ENCODE assay signal across 2 cellular contexts in the genomic region with DNA sequence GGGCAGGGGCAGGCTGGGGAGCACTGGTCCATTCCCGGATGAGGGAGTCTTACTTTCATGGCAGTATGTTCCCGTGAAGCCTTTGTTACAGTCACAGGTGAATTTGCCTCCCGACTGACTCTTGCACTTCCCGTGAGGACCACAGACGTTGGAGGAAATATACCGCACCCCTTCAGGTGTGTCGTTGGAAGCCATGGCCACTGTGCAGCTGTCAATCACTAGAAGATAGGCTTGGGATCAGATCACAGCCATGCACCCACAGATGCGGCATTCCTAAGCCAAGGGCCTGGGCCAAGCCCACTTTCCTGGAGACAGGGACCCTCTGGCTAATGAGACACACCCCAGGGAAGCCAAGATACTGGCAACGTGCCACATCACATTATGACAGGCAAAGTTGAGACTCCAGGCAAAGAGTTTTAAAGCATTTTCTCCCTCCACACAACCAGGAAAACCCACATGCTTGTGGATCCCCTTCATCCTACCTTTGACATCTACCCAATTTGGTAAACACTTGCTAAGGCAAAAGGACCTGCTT.
TF ChIP-seq lines count a peak whose summit lies in the region.

No MANE protein-coding gene starts in this region.

TF ChIP-seq in GM23338, 12 proteins besides CTCF, POLR2A, EP300 and RAD21 (continued from another document):
- TF ChIP-seq JUNB (IDR thresholded peaks at IDR 0.05; ENCODE audit: unreplicated experiment): no peak
- TF ChIP-seq, protein P1, sequence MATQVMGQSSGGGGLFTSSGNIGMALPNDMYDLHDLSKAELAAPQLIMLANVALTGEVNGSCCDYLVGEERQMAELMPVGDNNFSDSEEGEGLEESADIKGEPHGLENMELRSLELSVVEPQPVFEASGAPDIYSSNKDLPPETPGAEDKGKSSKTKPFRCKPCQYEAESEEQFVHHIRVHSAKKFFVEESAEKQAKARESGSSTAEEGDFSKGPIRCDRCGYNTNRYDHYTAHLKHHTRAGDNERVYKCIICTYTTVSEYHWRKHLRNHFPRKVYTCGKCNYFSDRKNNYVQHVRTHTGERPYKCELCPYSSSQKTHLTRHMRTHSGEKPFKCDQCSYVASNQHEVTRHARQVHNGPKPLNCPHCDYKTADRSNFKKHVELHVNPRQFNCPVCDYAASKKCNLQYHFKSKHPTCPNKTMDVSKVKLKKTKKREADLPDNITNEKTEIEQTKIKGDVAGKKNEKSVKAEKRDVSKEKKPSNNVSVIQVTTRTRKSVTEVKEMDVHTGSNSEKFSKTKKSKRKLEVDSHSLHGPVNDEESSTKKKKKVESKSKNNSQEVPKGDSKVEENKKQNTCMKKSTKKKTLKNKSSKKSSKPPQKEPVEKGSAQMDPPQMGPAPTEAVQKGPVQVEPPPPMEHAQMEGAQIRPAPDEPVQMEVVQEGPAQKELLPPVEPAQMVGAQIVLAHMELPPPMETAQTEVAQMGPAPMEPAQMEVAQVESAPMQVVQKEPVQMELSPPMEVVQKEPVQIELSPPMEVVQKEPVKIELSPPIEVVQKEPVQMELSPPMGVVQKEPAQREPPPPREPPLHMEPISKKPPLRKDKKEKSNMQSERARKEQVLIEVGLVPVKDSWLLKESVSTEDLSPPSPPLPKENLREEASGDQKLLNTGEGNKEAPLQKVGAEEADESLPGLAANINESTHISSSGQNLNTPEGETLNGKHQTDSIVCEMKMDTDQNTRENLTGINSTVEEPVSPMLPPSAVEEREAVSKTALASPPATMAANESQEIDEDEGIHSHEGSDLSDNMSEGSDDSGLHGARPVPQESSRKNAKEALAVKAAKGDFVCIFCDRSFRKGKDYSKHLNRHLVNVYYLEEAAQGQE (IDR thresholded peaks at IDR 0.05; ENCODE audit: unreplicated experiment): no peak
- TF ChIP-seq, protein P2, sequence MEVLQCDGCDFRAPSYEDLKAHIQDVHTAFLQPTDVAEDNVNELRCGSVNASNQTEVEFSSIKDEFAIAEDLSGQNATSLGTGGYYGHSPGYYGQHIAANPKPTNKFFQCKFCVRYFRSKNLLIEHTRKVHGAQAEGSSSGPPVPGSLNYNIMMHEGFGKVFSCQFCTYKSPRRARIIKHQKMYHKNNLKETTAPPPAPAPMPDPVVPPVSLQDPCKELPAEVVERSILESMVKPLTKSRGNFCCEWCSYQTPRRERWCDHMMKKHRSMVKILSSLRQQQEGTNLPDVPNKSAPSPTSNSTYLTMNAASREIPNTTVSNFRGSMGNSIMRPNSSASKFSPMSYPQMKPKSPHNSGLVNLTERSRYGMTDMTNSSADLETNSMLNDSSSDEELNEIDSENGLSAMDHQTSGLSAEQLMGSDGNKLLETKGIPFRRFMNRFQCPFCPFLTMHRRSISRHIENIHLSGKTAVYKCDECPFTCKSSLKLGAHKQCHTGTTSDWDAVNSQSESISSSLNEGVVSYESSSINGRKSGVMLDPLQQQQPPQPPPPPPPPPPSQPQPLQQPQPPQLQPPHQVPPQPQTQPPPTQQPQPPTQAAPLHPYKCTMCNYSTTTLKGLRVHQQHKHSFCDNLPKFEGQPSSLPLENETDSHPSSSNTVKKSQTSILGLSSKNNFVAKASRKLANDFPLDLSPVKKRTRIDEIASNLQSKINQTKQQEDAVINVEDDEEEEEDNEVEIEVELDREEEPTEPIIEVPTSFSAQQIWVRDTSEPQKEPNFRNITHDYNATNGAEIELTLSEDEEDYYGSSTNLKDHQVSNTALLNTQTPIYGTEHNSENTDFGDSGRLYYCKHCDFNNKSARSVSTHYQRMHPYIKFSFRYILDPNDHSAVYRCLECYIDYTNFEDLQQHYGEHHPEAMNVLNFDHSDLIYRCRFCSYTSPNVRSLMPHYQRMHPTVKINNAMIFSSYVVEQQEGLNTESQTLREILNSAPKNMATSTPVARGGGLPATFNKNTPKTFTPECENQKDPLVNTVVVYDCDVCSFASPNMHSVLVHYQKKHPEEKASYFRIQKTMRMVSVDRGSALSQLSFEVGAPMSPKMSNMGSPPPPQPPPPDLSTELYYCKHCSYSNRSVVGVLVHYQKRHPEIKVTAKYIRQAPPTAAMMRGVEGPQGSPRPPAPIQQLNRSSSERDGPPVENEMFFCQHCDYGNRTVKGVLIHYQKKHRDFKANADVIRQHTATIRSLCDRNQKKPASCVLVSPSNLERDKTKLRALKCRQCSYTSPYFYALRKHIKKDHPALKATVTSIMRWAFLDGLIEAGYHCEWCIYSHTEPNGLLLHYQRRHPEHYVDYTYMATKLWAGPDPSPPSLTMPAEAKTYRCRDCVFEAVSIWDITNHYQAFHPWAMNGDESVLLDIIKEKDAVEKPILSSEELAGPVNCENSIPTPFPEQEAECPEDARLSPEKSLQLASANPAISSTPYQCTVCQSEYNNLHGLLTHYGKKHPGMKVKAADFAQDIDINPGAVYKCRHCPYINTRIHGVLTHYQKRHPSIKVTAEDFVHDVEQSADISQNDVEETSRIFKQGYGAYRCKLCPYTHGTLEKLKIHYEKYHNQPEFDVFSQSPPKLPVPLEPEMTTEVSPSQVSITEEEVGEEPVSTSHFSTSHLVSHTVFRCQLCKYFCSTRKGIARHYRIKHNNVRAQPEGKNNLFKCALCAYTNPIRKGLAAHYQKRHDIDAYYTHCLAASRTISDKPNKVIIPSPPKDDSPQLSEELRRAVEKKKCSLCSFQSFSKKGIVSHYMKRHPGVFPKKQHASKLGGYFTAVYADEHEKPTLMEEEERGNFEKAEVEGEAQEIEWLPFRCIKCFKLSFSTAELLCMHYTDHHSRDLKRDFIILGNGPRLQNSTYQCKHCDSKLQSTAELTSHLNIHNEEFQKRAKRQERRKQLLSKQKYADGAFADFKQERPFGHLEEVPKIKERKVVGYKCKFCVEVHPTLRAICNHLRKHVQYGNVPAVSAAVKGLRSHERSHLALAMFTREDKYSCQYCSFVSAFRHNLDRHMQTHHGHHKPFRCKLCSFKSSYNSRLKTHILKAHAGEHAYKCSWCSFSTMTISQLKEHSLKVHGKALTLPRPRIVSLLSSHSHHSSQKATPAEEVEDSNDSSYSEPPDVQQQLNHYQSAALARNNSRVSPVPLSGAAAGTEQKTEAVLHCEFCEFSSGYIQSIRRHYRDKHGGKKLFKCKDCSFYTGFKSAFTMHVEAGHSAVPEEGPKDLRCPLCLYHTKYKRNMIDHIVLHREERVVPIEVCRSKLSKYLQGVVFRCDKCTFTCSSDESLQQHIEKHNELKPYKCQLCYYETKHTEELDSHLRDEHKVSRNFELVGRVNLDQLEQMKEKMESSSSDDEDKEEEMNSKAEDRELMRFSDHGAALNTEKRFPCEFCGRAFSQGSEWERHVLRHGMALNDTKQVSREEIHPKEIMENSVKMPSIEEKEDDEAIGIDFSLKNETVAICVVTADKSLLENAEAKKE (CRISPR knock-in tag; IDR thresholded peaks at IDR 0.05): no peak

TF ChIP-seq in WTC11, 78 proteins besides CTCF, POLR2A, EP300 and RAD21 (continued from another document):
- TF ChIP-seq, protein P3, sequence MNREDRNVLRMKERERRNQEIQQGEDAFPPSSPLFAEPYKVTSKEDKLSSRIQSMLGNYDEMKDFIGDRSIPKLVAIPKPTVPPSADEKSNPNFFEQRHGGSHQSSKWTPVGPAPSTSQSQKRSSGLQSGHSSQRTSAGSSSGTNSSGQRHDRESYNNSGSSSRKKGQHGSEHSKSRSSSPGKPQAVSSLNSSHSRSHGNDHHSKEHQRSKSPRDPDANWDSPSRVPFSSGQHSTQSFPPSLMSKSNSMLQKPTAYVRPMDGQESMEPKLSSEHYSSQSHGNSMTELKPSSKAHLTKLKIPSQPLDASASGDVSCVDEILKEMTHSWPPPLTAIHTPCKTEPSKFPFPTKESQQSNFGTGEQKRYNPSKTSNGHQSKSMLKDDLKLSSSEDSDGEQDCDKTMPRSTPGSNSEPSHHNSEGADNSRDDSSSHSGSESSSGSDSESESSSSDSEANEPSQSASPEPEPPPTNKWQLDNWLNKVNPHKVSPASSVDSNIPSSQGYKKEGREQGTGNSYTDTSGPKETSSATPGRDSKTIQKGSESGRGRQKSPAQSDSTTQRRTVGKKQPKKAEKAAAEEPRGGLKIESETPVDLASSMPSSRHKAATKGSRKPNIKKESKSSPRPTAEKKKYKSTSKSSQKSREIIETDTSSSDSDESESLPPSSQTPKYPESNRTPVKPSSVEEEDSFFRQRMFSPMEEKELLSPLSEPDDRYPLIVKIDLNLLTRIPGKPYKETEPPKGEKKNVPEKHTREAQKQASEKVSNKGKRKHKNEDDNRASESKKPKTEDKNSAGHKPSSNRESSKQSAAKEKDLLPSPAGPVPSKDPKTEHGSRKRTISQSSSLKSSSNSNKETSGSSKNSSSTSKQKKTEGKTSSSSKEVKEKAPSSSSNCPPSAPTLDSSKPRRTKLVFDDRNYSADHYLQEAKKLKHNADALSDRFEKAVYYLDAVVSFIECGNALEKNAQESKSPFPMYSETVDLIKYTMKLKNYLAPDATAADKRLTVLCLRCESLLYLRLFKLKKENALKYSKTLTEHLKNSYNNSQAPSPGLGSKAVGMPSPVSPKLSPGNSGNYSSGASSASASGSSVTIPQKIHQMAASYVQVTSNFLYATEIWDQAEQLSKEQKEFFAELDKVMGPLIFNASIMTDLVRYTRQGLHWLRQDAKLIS (CRISPR knock-in tag; IDR thresholded peaks at IDR 0.05; ENCODE audit: borderline replicate concordance): no peak
- TF ChIP-seq, protein P4, sequence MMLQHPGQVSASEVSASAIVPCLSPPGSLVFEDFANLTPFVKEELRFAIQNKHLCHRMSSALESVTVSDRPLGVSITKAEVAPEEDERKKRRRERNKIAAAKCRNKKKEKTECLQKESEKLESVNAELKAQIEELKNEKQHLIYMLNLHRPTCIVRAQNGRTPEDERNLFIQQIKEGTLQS (CRISPR knock-in tag; conservative IDR thresholded peaks at IDR 0.05): no peak
- TF ChIP-seq ESRRA (CRISPR knock-in tag; IDR thresholded peaks at IDR 0.05; ENCODE audit: borderline replicate concordance): no peak
- TF ChIP-seq, protein P5, sequence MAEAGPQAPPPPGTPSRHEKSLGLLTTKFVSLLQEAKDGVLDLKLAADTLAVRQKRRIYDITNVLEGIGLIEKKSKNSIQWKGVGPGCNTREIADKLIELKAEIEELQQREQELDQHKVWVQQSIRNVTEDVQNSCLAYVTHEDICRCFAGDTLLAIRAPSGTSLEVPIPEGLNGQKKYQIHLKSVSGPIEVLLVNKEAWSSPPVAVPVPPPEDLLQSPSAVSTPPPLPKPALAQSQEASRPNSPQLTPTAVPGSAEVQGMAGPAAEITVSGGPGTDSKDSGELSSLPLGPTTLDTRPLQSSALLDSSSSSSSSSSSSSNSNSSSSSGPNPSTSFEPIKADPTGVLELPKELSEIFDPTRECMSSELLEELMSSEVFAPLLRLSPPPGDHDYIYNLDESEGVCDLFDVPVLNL (CRISPR knock-in tag; IDR thresholded peaks at IDR 0.05; ENCODE audit: borderline replicate concordance, low read depth): no peak
